ENCODE assay signal across 8 cellular contexts in genomic region chr1:8314346-8315280, GRCh38. TPM values are rescaled to one million over a fixed set of nuclear protein-coding genes. Genes with fewer than 3 reads are reported as not detected.
DNase-seq lines count a peak whose midpoint lies in the region; ATAC-seq and TF ChIP-seq lines count a peak whose summit lies in the region.

No MANE protein-coding gene starts in this region.

- no peak overlapping the region for H3K27ac Mint-ChIP-seq in CD14-positive monocyte
- no peak overlapping the region for H3K27ac Mint-ChIP-seq in neural crest cell (ENCODE audit: unreplicated experiment)

- TF ChIP-seq EP300 in upper lobe of left lung (IDR thresholded peaks at IDR 0.05): no peak

- H3K27me3 ChIP-seq in upper lobe of left lung: peaks cover 0 to 13% (median 0%) of the 10 kb centered on the region in 4 donors

- no peaks in the 10 kb centered on the region for H3K36me3 ChIP-seq in upper lobe of left lung

- intact Hi-C loops in CD14-positive monocyte (cut with micrococcal nuclease): loop anchor here in 1 of 2 donors (10.0 kb wide), 1 partner anchor 290 kb away; the partner anchor contains the start of gene ERRFI1

- H3K36me3 Mint-ChIP-seq in CD14-positive monocyte (peaks cover 0 to 4% of the 10 kb centered on the region in 2 donors), neural crest cell (ENCODE audit: low read depth) (no peaks in the 10 kb centered on the region)

- H3K4me3 ChIP-seq in HFF-Myc (replicated peaks; ENCODE audit: low read depth, low read length) (no peak overlapping the region), fibroblast of mammary gland (ENCODE audit: control insufficient read depth, low read depth, low read length) (no peak overlapping the region), upper lobe of left lung (no peak overlapping the region)

- H3K4me1 ChIP-seq in upper lobe of left lung: peaks cover 24 to 40% (median 30%) of the 10 kb centered on the region in 4 donors

- H3K27ac ChIP-seq in upper lobe of left lung: peak overlapping the region in 1 of 4 donors; percentile 21

- H3K4me1 Mint-ChIP-seq in CD14-positive monocyte (peaks cover 20% of the 10 kb centered on the region), neural crest cell (peaks cover 25% of the 10 kb centered on the region)

- peak overlapping the region in 1 of 2 donors; percentile 62 for H3K4me3 Mint-ChIP-seq in CD14-positive monocyte
- peak overlapping the region; percentile 25 for H3K4me3 Mint-ChIP-seq in neural crest cell

- 27 to 31% methylated on average over 13 to 20 of the region's 21 CpGs for WGBS in upper lobe of left lung, 2 donors

- H3K9me3 Mint-ChIP-seq in CD14-positive monocyte (peaks cover 0 to 12% (median 8%) of the 10 kb centered on the region in 7 donors), neural crest cell (no peaks in the 10 kb centered on the region)

- no peak for DNase-seq in CD14-positive monocyte (ENCODE audit: low spot score)
- peak; percentile 52 for DNase-seq in HFF-Myc (ENCODE audit: extremely low read depth, low read depth)
- peak; percentile 38 for DNase-seq in NCI-H82 treated with DMSO at 0.1 percent for 48 hours (lab: John Stamatoyannopoulos, UW; ENCODE audit: unreplicated experiment)
- peak; percentile 41 for DNase-seq in activated T-cell treated with anti-CD3 and anti-CD28 coated beads for 48 hours (ENCODE audit: low read depth)
- DNase-seq in fibroblast of mammary gland (ENCODE audit: low read depth): peak; percentile 77
- peak; percentile 68 for DNase-seq in neural crest cell (ENCODE audit: low read depth, low spot score)
- peak in 1 of 2 donors; percentile 80 for DNase-seq in upper lobe of left lung

- H3K9me3 ChIP-seq in upper lobe of left lung: no peaks in the 10 kb centered on the region

- TF ChIP-seq CTCF in CD14-positive monocyte (IDR thresholded peaks at IDR 0.05) (peak; percentile 71), HFF-Myc (IDR thresholded peaks at IDR 0.05; ENCODE audit: low read depth, low read length, missing control alignments) (peak; percentile 93), fibroblast of mammary gland (conservative IDR thresholded peaks at IDR 0.05; ENCODE audit: control insufficient read depth, insufficient read depth, low read depth, low read length) (peak; percentile 98), neural crest cell (conservative IDR thresholded peaks at IDR 0.05) (peak; percentile 94), upper lobe of left lung (IDR thresholded peaks at IDR 0.05) (peak; percentile 84 to 95 (median 90))

- ATAC-seq in upper lobe of left lung (ENCODE audit: low FRiP score in 2 of 2): peak; percentile 75 to 87
- no peak for ATAC-seq in GM21717 (IDR thresholded peaks at IDR 0.05; ENCODE audit: unreplicated experiment)

- TF ChIP-seq POLR2A in upper lobe of left lung (IDR thresholded peaks at IDR 0.05): no peak

- H3K27me3 Mint-ChIP-seq in CD14-positive monocyte (ENCODE audit: low read depth in 3 of 3): peaks cover 40 to 60% (median 52%) of the 10 kb centered on the region in 3 donors
- H3K27me3 Mint-ChIP-seq in neural crest cell (ENCODE audit: low read depth): peaks cover 26% of the 10 kb centered on the region

RNA-seq across cellular contexts. Expression of gene SLC45A1, which starts 3.3 kb away (rescaled TPM):
- polyA plus RNA-seq in CD14-positive monocyte: not detected
- 2.5 TPM in 2 replicates for total RNA-seq in neural crest cell
- 1 to 10 TPM in 2 of 6 donors, under 1 TPM in 2, not detected in 2; 0.91 to 1.4 (median 1.0) TPM for total RNA-seq in upper lobe of left lung
